21 cellular contexts compared by ENCODE assay signal in the genomic region with DNA sequence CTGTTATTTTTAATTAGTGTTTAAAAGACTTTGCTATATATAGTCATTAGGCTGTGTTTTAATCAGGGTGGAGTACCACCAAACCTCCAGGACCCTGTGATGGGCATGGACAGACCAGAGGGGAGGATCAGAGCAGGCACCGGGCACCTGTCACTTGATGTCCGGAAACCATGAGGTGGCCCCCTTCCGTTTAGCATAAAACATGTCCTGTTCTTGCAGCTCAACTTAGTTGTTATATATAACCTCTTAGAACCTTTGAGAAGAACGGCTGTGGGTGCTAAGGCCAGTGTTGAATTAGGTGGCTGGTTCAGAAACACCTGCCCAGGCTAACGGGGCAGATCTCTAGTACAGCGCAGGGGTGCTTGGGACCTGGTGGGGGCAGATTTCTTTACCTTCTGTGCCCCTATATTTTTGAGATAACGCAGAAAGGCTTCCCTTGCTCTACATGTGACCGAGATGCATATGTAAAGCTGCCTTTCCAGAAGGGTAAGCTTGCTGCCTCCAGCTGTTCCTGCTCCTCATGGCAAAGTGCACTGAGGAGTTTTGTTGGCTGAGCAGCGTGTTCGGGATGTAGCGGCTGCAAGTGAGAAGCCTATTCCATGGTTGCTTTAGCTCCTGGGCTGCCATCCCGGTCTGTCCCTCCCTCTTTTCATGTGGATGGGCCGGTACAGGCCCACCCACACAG.
A peak's percentile ranks its signal among the peaks of the same experiment; 100 is the strongest.
DNase-seq lines count a peak whose midpoint lies in the region; ATAC-seq and TF ChIP-seq lines count a peak whose summit lies in the region.
"Had no signal": no experiment of that assay in that cellular context is flagged by ENCODE, and none has a peak within 500 bp of the region (broad histone marks: within the 10 kb centered on the region; RNA-seq: fewer than 3 reads in every experiment).

No MANE protein-coding gene starts in this region.

- TF ChIP-seq CTCF in esophagus muscularis mucosa (IDR thresholded peaks at IDR 0.05): no peak
- TF ChIP-seq CTCF in prostate gland (IDR thresholded peaks at IDR 0.05): no peak
- TF ChIP-seq CTCF in transverse colon (IDR thresholded peaks at IDR 0.05): no peak

- H3K27ac ChIP-seq in esophagus muscularis mucosa (replicated peaks in 1 of 4): peak overlapping the region; percentile 81 to 95 (median 86)
- peak overlapping the region; percentile 68 to 74 for H3K27ac ChIP-seq in prostate gland
- H3K27ac ChIP-seq in transverse colon: peak overlapping the region; percentile 74 to 91 (median 83)
- H3K27ac ChIP-seq: neutrophil had no signal

- intact Hi-C loops in esophagus muscularis mucosa (cut with DNase I) (no loop called here), prostate gland (cut with DNase I) (no loop called here), transverse colon (cut with DNase I; ENCODE audit: low total_unique reads) (no loop called here)

- TF ChIP-seq POLR2A in esophagus muscularis mucosa (IDR thresholded peaks at IDR 0.05; ENCODE audit: low read depth): no peak
- TF ChIP-seq POLR2A in prostate gland (IDR thresholded peaks at IDR 0.05): no peak
- TF ChIP-seq POLR2A in transverse colon (IDR thresholded peaks at IDR 0.05): no peak

- no peak for ATAC-seq in HG02798 (IDR thresholded peaks at IDR 0.05; ENCODE audit: poor library complexity, unreplicated experiment)
- ATAC-seq: activated CD4-positive, CD25-positive, alpha-beta regulatory T cell treated with anti-CD3 and anti-CD28 coated beads, Interleukin-2, amount 50 U/mL, for 24 hours had no signal

- H3K9me3 ChIP-seq in esophagus muscularis mucosa (no peaks in the 10 kb centered on the region), prostate gland (no peaks in the 10 kb centered on the region), transverse colon (no peaks in the 10 kb centered on the region)
- H3K9me3 ChIP-seq: neutrophil, thyroid gland had no signal

- TF ChIP-seq EP300 in esophagus muscularis mucosa (IDR thresholded peaks at IDR 0.05) (no peak), transverse colon (IDR thresholded peaks at IDR 0.05; ENCODE audit: low read depth) (no peak)

- DNase-seq in DMS53 (lab: John Stamatoyannopoulos, UW) (peak; percentile 40), DMS53 treated with DMSO at 0.1 percent for 48 hours (lab: John Stamatoyannopoulos, UW; ENCODE audit: unreplicated experiment) (no peak), esophagus muscularis mucosa (ENCODE audit: extremely low spot score) (peak; percentile 78), prostate gland (ENCODE audit: low spot score) (no peak), transverse colon (no peak), mucosa of gallbladder (ENCODE audit: low spot score) (no peak), NCI-H2196 treated with DMSO at 0.1 percent for 48 hours (lab: John Stamatoyannopoulos, UW; ENCODE audit: unreplicated experiment) (no peak)
- DNase-seq: 8988T; activated effector memory CD4-positive, alpha-beta T cell treated with anti-CD3 and anti-CD28 coated beads, Interleukin-2, amount 50 U/mL, for 16 hours; amniotic stem cell; H9; immature natural killer cell; KG1; NCI-H1105; NCI-H526; stimulated activated CD4-positive, alpha-beta T cell treated with anti-CD3 and anti-CD28 coated beads, Interleukin-4, amount 100 ng/mL, for 1 hour; T-helper 9 cell; thyroid gland had no signal

- H3K27me3 ChIP-seq in esophagus muscularis mucosa (no peaks in the 10 kb centered on the region), prostate gland (replicated peaks; ENCODE audit: insufficient read depth) (no peaks in the 10 kb centered on the region), transverse colon (no peaks in the 10 kb centered on the region)
- H3K27me3 ChIP-seq: neutrophil, thyroid gland had no signal

- H3K4me1 ChIP-seq in esophagus muscularis mucosa (peaks cover 100% of the 10 kb centered on the region in 4 donors), prostate gland (replicated peaks) (peaks cover 12% of the 10 kb centered on the region), transverse colon (peaks cover 17 to 94% (median 58%) of the 10 kb centered on the region in 4 donors)

- 42% methylated on average over 12 of the region's 13 CpGs for WGBS in esophagus muscularis mucosa
- 34% methylated on average over 13 of the region's 13 CpGs for WGBS in prostate gland
- 60% methylated on average over 12 of the region's 13 CpGs; no CpG with 5 or more reads in 1 of the 2 donors for WGBS in transverse colon (ENCODE audit: low coverage in 1 of 2), 2 donors

- H3K36me3 ChIP-seq in esophagus muscularis mucosa: peaks cover 14 to 64% (median 33%) of the 10 kb centered on the region in 4 donors
- H3K36me3 ChIP-seq in prostate gland: no peaks in the 10 kb centered on the region
- H3K36me3 ChIP-seq in transverse colon: peaks cover 0 to 9% (median 3%) of the 10 kb centered on the region in 4 donors
- H3K36me3 ChIP-seq: neutrophil had no signal

- H3K4me3 ChIP-seq in esophagus muscularis mucosa (peak overlapping the region in 2 of 4 donors; percentile 13 to 23), prostate gland (no peak overlapping the region), transverse colon (no peak overlapping the region)
- H3K4me3 ChIP-seq: thyroid gland had no signal

- in situ Hi-C loops in transverse colon (cut with MboI; ENCODE audit: low pct_ligation_motif_present in 1 of 4, low pct_unique_long_range_greater_than_20kb in 1 of 4, low sequenced_read_pairs in 3 of 4): no loop called here

Comparison
In these comparisons a context has a peak if more than half of its experiments do, and no peak if none do; other contexts are left out.
1. DNase-seq: peak in DMS53 (single experiment) and esophagus muscularis mucosa (single experiment); none in DMS53 treated with DMSO at 0.1 percent for 48 hours (single experiment), prostate gland (single experiment), transverse colon (single experiment), mucosa of gallbladder (single experiment) and NCI-H2196 treated with DMSO at 0.1 percent for 48 hours (single experiment).
2. Peak in every context shown above with its lines, with median percentiles within 50 percentile points of each other: H3K27ac ChIP-seq.